8 cellular contexts compared by ENCODE assay signal in the genomic region with DNA sequence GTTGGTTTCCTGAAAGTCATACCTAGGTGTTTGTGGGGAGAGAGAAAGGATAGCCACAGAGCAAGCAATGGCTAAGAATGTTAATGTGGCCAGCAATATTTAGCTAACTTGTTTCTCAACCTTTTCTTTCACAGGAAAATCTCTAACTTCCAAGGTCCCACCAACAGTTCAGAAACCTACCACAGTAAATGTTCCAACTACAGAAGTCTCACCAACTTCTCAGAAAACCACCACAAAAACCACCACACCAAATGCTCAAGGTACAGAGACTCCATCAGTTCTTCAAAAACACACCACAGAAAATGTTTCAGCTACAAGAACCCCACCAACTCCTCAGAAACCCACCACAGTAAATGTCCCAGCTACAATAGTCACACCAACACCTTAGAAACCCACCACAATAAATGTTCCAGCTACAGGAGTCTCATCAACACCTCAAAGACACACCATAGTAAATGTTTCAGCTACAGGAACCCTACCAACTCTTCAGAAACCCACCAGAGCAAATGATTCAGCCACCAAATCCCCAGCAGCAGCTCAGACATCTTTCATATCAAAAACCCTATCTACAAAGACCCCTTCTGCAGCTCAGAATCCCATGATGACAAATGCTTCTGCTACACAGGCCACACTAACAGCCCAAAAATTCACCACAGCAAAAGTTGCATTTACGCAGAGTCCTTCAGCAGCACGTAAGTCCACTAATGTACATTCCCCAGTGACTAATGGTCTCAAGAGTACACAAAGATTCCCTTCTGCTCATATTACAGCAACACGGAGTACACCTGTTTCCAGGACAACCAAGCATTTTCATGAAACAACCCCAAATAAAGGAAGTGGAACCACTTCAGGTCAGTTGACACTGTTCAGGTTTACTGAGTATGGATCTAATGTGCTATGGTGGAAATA. TPM values are rescaled to one million over a fixed set of nuclear protein-coding genes. Genes with fewer than 3 reads are reported as not detected.
DNase-seq lines count a peak whose midpoint lies in the region; ATAC-seq and TF ChIP-seq lines count a peak whose summit lies in the region.

No MANE protein-coding gene starts in this region.

- H3K27me3 Mint-ChIP-seq in MCF 10A (ENCODE audit: insufficient read depth, unreplicated experiment) (no peaks in the 10 kb centered on the region), neural progenitor cell (ENCODE audit: insufficient read depth, low read depth) (no peaks in the 10 kb centered on the region)

- H3K27ac Mint-ChIP-seq in MCF 10A (ENCODE audit: low read depth, unreplicated experiment) (peak overlapping the region; percentile 21), neural progenitor cell (no peak overlapping the region)

- H3K4me1 ChIP-seq in neural progenitor cell = no peaks in the 10 kb centered on the region

- peaks cover 22% of the 10 kb centered on the region for H3K4me1 Mint-ChIP-seq in MCF 10A (ENCODE audit: insufficient read depth, unreplicated experiment)
- H3K4me1 Mint-ChIP-seq in neural progenitor cell = no peaks in the 10 kb centered on the region

- intact Hi-C loops in MCF 10A (cut with micrococcal nuclease) = no loop called here

- TF ChIP-seq CTCF in MCF 10A (IDR thresholded peaks at IDR 0.05; ENCODE audit: unreplicated experiment) (no peak), neural progenitor cell (IDR thresholded peaks at IDR 0.05) (no peak)

- H3K9me3 Mint-ChIP-seq in MCF 10A (ENCODE audit: unreplicated experiment) = peaks cover 18% of the 10 kb centered on the region
- peaks cover 12% of the 10 kb centered on the region for H3K9me3 Mint-ChIP-seq in neural progenitor cell

- H3K36me3 Mint-ChIP-seq in MCF 10A (ENCODE audit: insufficient read depth, unreplicated experiment) (peaks cover 81% of the 10 kb centered on the region), neural progenitor cell (peaks cover 4% of the 10 kb centered on the region)

- POLR2A ChIA-PET in MCF 10A (lab: Yijun Ruan, JAX) = interaction anchor here (0.7 to 5.9 kb wide), 13 partner anchors 10 to 313 kb away, joined by 3 to 101 read pairs (median 3); a partner anchor contains a TSS

- peak; percentile 45 for DNase-seq in NCI-H187 treated with DMSO at 0.1 percent for 48 hours (lab: John Stamatoyannopoulos, UW)
- no peak for DNase-seq in NCI-H187 (lab: John Stamatoyannopoulos, UW)
- DNase-seq in NCI-H2029 treated with DMSO at 0.1 percent for 48 hours (lab: John Stamatoyannopoulos, UW) = peak; percentile 41
- DNase-seq in MCF 10A (ENCODE audit: unreplicated experiment) = peak; percentile 39
- DNase-seq in stimulated activated CD4-positive, alpha-beta T cell treated with anti-CD3 and anti-CD28 coated beads, TNF-alpha, amount 100 ng/mL, for 48 hours (ENCODE audit: low read depth in 3 of 3) = peak in 2 of 3 donors; percentile 24 to 25
- DNase-seq in neural progenitor cell (ENCODE audit: low spot score) = no peak
- no peak for DNase-seq in NCI-H345 treated with DMSO at 0.1 percent for 48 hours (lab: John Stamatoyannopoulos, UW; ENCODE audit: unreplicated experiment)

- H3K4me2 ChIP-seq in neural progenitor cell = no peak overlapping the region

- BruUV-seq in MCF 10A (replicated peaks; lab: Mats Ljungman, UMichigan) = no TSS peak

- ATAC-seq in HG02610 (IDR thresholded peaks at IDR 0.05; ENCODE audit: unreplicated experiment) = peak; percentile 65

- H3K36me3 ChIP-seq in neural progenitor cell = peaks cover 11% of the 10 kb centered on the region

- CTCF ChIA-PET in MCF 10A (lab: Yijun Ruan, JAX) = interaction anchor here (0.6 to 3.2 kb wide), 13 partner anchors 13 to 556 kb away, joined by 3 to 20 read pairs (median 4); a partner anchor contains a TSS

- H3K9me3 ChIP-seq in neural progenitor cell (ENCODE audit: low read depth) = no peaks in the 10 kb centered on the region

- no peak overlapping the region for H2AFZ ChIP-seq in neural progenitor cell (replicated peaks)

- H3K9ac ChIP-seq in neural progenitor cell = no peak overlapping the region

- H3F3A ChIP-seq in neural progenitor cell (ENCODE audit: low read depth) = no peaks in the 10 kb centered on the region

- H3K27me3 ChIP-seq in neural progenitor cell = no peaks in the 10 kb centered on the region

- no peak overlapping the region for H3K27ac ChIP-seq in neural progenitor cell

- H3K4me3 ChIP-seq in neural progenitor cell = no peak overlapping the region

- no peaks in the 10 kb centered on the region for H4K20me1 ChIP-seq in neural progenitor cell (ENCODE audit: low read depth)

- H3K4me3 Mint-ChIP-seq in MCF 10A (ENCODE audit: unreplicated experiment) (no peak overlapping the region), neural progenitor cell (no peak overlapping the region)

- no peaks in the 10 kb centered on the region for H3K79me2 ChIP-seq in neural progenitor cell (ENCODE audit: low read depth)

RNA-seq across cellular contexts. Expression of a gene that starts 15.3 kb away (rescaled TPM):
- 159 and 213 TPM in 2 replicates for total RNA-seq in MCF 10A (2022)
- total RNA-seq in neural progenitor cell (ENCODE audit: low replicate concordance) = 9.0 and 11.5 TPM in 2 replicates

Comparison
In these comparisons a context has a peak if more than half of its experiments do, and no peak if none do; other contexts are left out.
1. DNase-seq: peak in NCI-H187 treated with DMSO at 0.1 percent for 48 hours (single experiment), NCI-H2029 treated with DMSO at 0.1 percent for 48 hours (single experiment), MCF 10A (single experiment) and stimulated activated CD4-positive, alpha-beta T cell treated with anti-CD3 and anti-CD28 coated beads, TNF-alpha, amount 100 ng/mL, for 48 hours (2 of 3); none in NCI-H187 (0 of 2), neural progenitor cell (single experiment) and NCI-H345 treated with DMSO at 0.1 percent for 48 hours (single experiment).
2. RNA of a gene that starts 15.3 kb away (total RNA-seq): 159 to 213 TPM in MCF 10A; 9.0 to 11.5 TPM in neural progenitor cell; every median in the first group is over 10 times any median in the second.